8 cellular contexts compared by ENCODE assay signal in the genomic region with DNA sequence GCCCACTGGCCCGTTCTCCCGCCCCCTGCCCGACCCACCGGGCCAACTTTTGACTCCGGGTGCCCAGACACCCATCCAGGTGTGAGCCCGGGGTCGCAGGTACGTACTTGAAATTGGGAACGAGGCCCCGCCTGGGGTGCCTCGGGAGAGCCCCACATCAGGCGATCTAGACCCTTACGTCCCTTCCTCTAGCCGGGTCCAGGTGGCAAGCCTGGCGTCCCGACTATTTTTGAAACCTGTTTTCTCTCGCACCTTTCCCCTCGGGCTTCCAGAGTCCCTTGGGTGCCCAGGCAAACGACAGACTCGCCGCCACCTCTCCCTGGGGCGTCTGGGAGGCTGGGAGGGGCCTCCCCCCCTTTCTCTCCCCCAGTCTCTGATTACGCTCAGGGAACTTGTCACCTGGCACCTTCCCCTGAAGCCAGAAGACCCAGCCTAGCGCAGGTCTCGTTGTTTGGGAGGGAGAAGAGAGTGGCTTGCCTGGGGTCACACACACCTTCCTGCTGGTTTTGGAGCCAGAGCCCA. TPM values are rescaled to one million over a fixed set of nuclear protein-coding genes. Genes with fewer than 3 reads are reported as not detected.
DNase-seq lines count a peak whose midpoint lies in the region; ATAC-seq lines count a peak whose summit lies in the region.

No MANE protein-coding gene starts in this region.

- H3K9me3 ChIP-seq in iPS-15b (ENCODE audit: control insufficient read depth, insufficient read depth, low read length) (no peaks in the 10 kb centered on the region), stomach smooth muscle (ENCODE audit: control insufficient read depth in 2 of 2, low read length in 2 of 2) (no peaks in the 10 kb centered on the region)

- H3K27me3 Mint-ChIP-seq in activated T-cell treated with anti-CD3 and anti-CD28 coated beads, Interleukin-2, amount 50 U/mL, for 4 hours (ENCODE audit: low read depth), result no peaks in the 10 kb centered on the region

- peaks cover 6% of the 10 kb centered on the region for H3K27me3 ChIP-seq in iPS-15b (ENCODE audit: control insufficient read depth, insufficient read depth, low read length)
- H3K27me3 ChIP-seq in stomach smooth muscle (ENCODE audit: control insufficient read depth in 1 of 2, insufficient read depth in 2 of 2, low read length in 2 of 2), result no peaks in the 10 kb centered on the region

- no peaks in the 10 kb centered on the region for H3K9me3 Mint-ChIP-seq in activated T-cell treated with anti-CD3 and anti-CD28 coated beads, Interleukin-2, amount 50 U/mL, for 4 hours

- DNase-seq in NCI-H1436 (lab: John Stamatoyannopoulos, UW) (peak; percentile 50), NCI-H1436 treated with DMSO at 0.1 percent for 48 hours (lab: John Stamatoyannopoulos, UW) (no peak), amygdala (lab: John Stamatoyannopoulos, UW) (no peak)
- DNase-seq in activated T-cell treated with anti-CD3 and anti-CD28 coated beads, Interleukin-2, amount 50 U/mL, for 4 hours, result no peak

- H3K4me3 ChIP-seq in iPS-15b (ENCODE audit: low read depth, low read length) (peak overlapping the region; percentile 62), stomach smooth muscle (ENCODE audit: low read length in 2 of 2) (peak overlapping the region; percentile 72 to 83)

- peak overlapping the region; percentile 73 for H3K9ac ChIP-seq in iPS-15b (ENCODE audit: low read depth, low read length)
- peak overlapping the region; percentile 72 to 77 for H3K9ac ChIP-seq in stomach smooth muscle (ENCODE audit: low read length in 2 of 2)

- ATAC-seq in activated T-cell treated with anti-CD3 and anti-CD28 coated beads, Interleukin-2, amount 50 U/mL, for 4 hours, result peak; percentile 6 to 19
- ATAC-seq in GM19023 (IDR thresholded peaks at IDR 0.05; ENCODE audit: unreplicated experiment) (no peak), GM19351 (IDR thresholded peaks at IDR 0.05; ENCODE audit: unreplicated experiment) (no peak)

- H3K36me3 Mint-ChIP-seq in activated T-cell treated with anti-CD3 and anti-CD28 coated beads, Interleukin-2, amount 50 U/mL, for 4 hours (ENCODE audit: insufficient read depth), result no peaks in the 10 kb centered on the region

- H3K4me3 Mint-ChIP-seq in activated T-cell treated with anti-CD3 and anti-CD28 coated beads, Interleukin-2, amount 50 U/mL, for 4 hours, result peak overlapping the region; percentile 86

- H3K36me3 ChIP-seq in iPS-15b (ENCODE audit: control insufficient read depth, insufficient read depth, low read length) (no peaks in the 10 kb centered on the region), stomach smooth muscle (ENCODE audit: control insufficient read depth in 2 of 2, insufficient read depth in 2 of 2, low read length in 2 of 2) (no peaks in the 10 kb centered on the region)

- H3K27ac ChIP-seq in stomach smooth muscle (ENCODE audit: low read length), result peak overlapping the region; percentile 24

- peaks cover 44% of the 10 kb centered on the region for H3K4me1 Mint-ChIP-seq in activated T-cell treated with anti-CD3 and anti-CD28 coated beads, Interleukin-2, amount 50 U/mL, for 4 hours (ENCODE audit: low read depth)

- no peaks in the 10 kb centered on the region for H3K4me1 ChIP-seq in iPS-15b (ENCODE audit: control insufficient read depth, insufficient read depth, low read length)
- peaks cover 32% of the 10 kb centered on the region for H3K4me1 ChIP-seq in stomach smooth muscle (ENCODE audit: control insufficient read depth, insufficient read depth, low read length)

RNA-seq across cellular contexts. Expression of gene LDLRAP1, which starts 0.9 kb away (rescaled TPM):
- total RNA-seq in activated T-cell treated with anti-CD3 and anti-CD28 coated beads, Interleukin-2, amount 50 U/mL, for 4 hours, result 10 to 100 TPM in 1 of 3 donors, 1 to 10 TPM in 2; 7.6 to 11.4 (median 9.2) TPM

Comparison
In these comparisons a context has a peak if more than half of its experiments do, and no peak if none do; other contexts are left out.
1. ATAC-seq: peak in activated T-cell treated with anti-CD3 and anti-CD28 coated beads, Interleukin-2, amount 50 U/mL, for 4 hours (2 of 2); none in GM19023 (single experiment) and GM19351 (single experiment).